9 cellular contexts compared by ENCODE assay signal in the genomic region with DNA sequence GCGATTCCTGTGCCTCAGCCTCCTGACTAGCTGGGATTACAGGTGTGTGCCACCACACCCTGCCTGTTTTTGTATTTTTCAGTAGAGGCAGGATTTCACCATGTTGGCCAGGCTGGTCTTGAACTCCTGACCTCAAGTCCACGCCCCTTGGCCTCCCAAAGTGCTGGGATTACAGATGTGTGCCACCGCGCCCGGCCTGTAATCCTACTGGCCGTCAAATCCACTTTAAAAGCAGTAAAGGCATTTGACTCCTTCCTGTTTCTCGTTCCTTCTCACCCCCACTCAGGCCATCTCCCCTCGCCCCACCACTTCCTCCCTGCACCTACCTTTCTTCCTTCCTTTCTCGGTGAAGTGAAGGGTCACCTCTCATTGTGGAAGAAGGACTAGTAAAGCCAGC.
DNase-seq lines count a peak whose midpoint lies in the region; ATAC-seq and TF ChIP-seq lines count a peak whose summit lies in the region.
"Had no signal": no experiment of that assay in that cellular context is flagged by ENCODE, and none has a peak within 500 bp of the region (broad histone marks: within the 10 kb centered on the region; RNA-seq: fewer than 3 reads in every experiment).

No MANE protein-coding gene starts in this region.

- H3K4me1 Mint-ChIP-seq in activated CD8-positive, alpha-beta T cell treated with anti-CD3 and anti-CD28 coated beads for 36 hours (ENCODE audit: low read depth), result no peaks in the 10 kb centered on the region

- H3K9me3 Mint-ChIP-seq in activated CD8-positive, alpha-beta T cell treated with anti-CD3 and anti-CD28 coated beads for 36 hours, result no peaks in the 10 kb centered on the region

- no peaks in the 10 kb centered on the region for H3K36me3 Mint-ChIP-seq in activated CD8-positive, alpha-beta T cell treated with anti-CD3 and anti-CD28 coated beads for 36 hours (ENCODE audit: low read depth)

- H3K36me3 ChIP-seq in breast epithelium (no peaks in the 10 kb centered on the region), tibial artery (no peaks in the 10 kb centered on the region)
- H3K36me3 ChIP-seq: right lobe of liver had no signal

- no peak for TF ChIP-seq POLR2A in breast epithelium (IDR thresholded peaks at IDR 0.05)

- H3K9me3 ChIP-seq in breast epithelium (no peaks in the 10 kb centered on the region), tibial artery (no peaks in the 10 kb centered on the region)
- H3K9me3 ChIP-seq: right lobe of liver had no signal

- H3K4me3 ChIP-seq in breast epithelium, result peak overlapping the region in 2 of 3 donors; percentile 27 to 59
- H3K4me3 ChIP-seq in tibial artery, result peak overlapping the region; percentile 36 to 38
- H3K4me3 ChIP-seq: right lobe of liver had no signal

- no peak for TF ChIP-seq CTCF in breast epithelium (IDR thresholded peaks at IDR 0.05)
- no peak for TF ChIP-seq CTCF in tibial artery (IDR thresholded peaks at IDR 0.05)
- TF ChIP-seq CTCF in activated CD8-positive, alpha-beta T cell treated with anti-CD3 and anti-CD28 coated beads for 36 hours (IDR thresholded peaks at IDR 0.05), result no peak

- no peaks in the 10 kb centered on the region for H3K27me3 ChIP-seq in breast epithelium
- H3K27me3 ChIP-seq in tibial artery, result no peaks in the 10 kb centered on the region
- H3K27me3 ChIP-seq: right lobe of liver had no signal

- no peak overlapping the region for H3K4me3 Mint-ChIP-seq in activated CD8-positive, alpha-beta T cell treated with anti-CD3 and anti-CD28 coated beads for 36 hours

- intact Hi-C loops in breast epithelium (cut with DNase I; ENCODE audit: low total_unique reads), result loop anchor here (1.0 kb wide), 1 partner anchor 35 kb away; no protein-coding TSS in a partner anchor
- intact Hi-C loops in tibial artery (cut with DNase I; ENCODE audit: low total_unique reads), result loop anchor here (5.0 kb wide), 1 partner anchor 442 kb away; no protein-coding TSS in a partner anchor
- intact Hi-C loops in activated CD8-positive, alpha-beta T cell treated with anti-CD3 and anti-CD28 coated beads for 36 hours (cut with micrococcal nuclease), result no loop called here

- peaks cover 16% of the 10 kb centered on the region for H3K27me3 Mint-ChIP-seq in activated CD8-positive, alpha-beta T cell treated with anti-CD3 and anti-CD28 coated beads for 36 hours

- no peak overlapping the region for H3K27ac Mint-ChIP-seq in activated CD8-positive, alpha-beta T cell treated with anti-CD3 and anti-CD28 coated beads for 36 hours

- CTCF ChIA-PET in activated CD8-positive, alpha-beta T cell treated with anti-CD3 and anti-CD28 coated beads for 36 hours (lab: Charles Lee), result interaction anchor here (2.0 kb wide), 1 partner anchor 11 kb away, joined by 10 read pairs; no protein-coding TSS in a partner anchor

- POLR2A ChIA-PET in activated CD8-positive, alpha-beta T cell treated with anti-CD3 and anti-CD28 coated beads for 36 hours (lab: Charles Lee), result interaction anchor here (0.5 to 0.7 kb wide), 3 partner anchors 171 to 411 kb away, joined by 3 read pairs; no protein-coding TSS in a partner anchor

- ATAC-seq in HG03135 (IDR thresholded peaks at IDR 0.05; ENCODE audit: unreplicated experiment), result no peak
- no peak for ATAC-seq in activated CD8-positive, alpha-beta T cell treated with anti-CD3 and anti-CD28 coated beads for 36 hours
- ATAC-seq in GM18498 (IDR thresholded peaks at IDR 0.05; ENCODE audit: unreplicated experiment), result no peak

- DNase-seq in MV-4-11 (lab: John Stamatoyannopoulos, UW) (peak; percentile 58), breast epithelium (ENCODE audit: low spot score in 2 of 2) (no peak), mesenteric fat pad (ENCODE audit: low spot score) (peak; percentile 64), tibial artery (no peak), NCI-H774 (lab: John Stamatoyannopoulos, UW) (no peak)
- no peak for DNase-seq in activated CD8-positive, alpha-beta T cell treated with anti-CD3 and anti-CD28 coated beads for 36 hours
- DNase-seq: right lobe of liver had no signal

- H3K27ac ChIP-seq in breast epithelium, result peak overlapping the region; percentile 66 to 90
- peak overlapping the region; percentile 90 to 91 for H3K27ac ChIP-seq in tibial artery

- H3K4me1 ChIP-seq in breast epithelium, result no peaks in the 10 kb centered on the region
- H3K4me1 ChIP-seq in tibial artery, result peaks cover 0 to 68% (median 41%) of the 10 kb centered on the region in 4 donors
- H3K4me1 ChIP-seq: right lobe of liver had no signal

Comparison
In these comparisons a context has a peak if more than half of its experiments do, and no peak if none do; other contexts are left out.
1. DNase-seq: peak in MV-4-11 (single experiment) and mesenteric fat pad (single experiment); none in breast epithelium (0 of 2), tibial artery (0 of 2), NCI-H774 (single experiment) and activated CD8-positive, alpha-beta T cell treated with anti-CD3 and anti-CD28 coated beads for 36 hours (single experiment).